24 cellular contexts compared by ENCODE assay signal in genomic region chr15:44675911-44676310, GRCh38. TPM values are rescaled to one million over a fixed set of nuclear protein-coding genes. Genes with fewer than 3 reads are reported as not detected.
DNase-seq lines count a peak whose midpoint lies in the region; ATAC-seq, FAIRE-seq and TF ChIP-seq lines count a peak whose summit lies in the region.
"Had no signal": no experiment of that assay in that cellular context is flagged by ENCODE, and none has a peak within 500 bp of the region (broad histone marks: within the 10 kb centered on the region; RNA-seq: fewer than 3 reads in every experiment).

No MANE protein-coding gene starts in this region.

- ATAC-seq in activated CD8-positive, alpha-beta memory T cell treated with anti-CD3 and anti-CD28 coated beads, Interleukin-2, amount 10 ng/mL, durations not matched to agents 7 days and 5 days = no peak
- ATAC-seq in stimulated activated effector memory CD8-positive, alpha-beta T cell treated with anti-CD3 and anti-CD28 coated beads, Interleukin-12 subunit alpha, Interleukin-12 subunit beta, amount 100 ng/mL, for 72 hours = no peak

- WGBS in adrenal gland, 4 donors = 78 to 88% (median 82%) methylated on average over 5 of the region's 5 CpGs

- no peaks in the 10 kb centered on the region for H3K79me2 ChIP-seq in MM.1S (ENCODE audit: low read length)
- no peaks in the 10 kb centered on the region for H3K79me2 ChIP-seq in astrocyte (ENCODE audit: insufficient read depth, low read length)

- no peak overlapping the region for H2AFZ ChIP-seq in MM.1S (ENCODE audit: low read length)
- H2AFZ ChIP-seq in astrocyte (ENCODE audit: low read depth, low read length) = no peak overlapping the region
- H2AFZ ChIP-seq: neural progenitor cell had no signal

- intact Hi-C loops in adrenal gland (cut with DNase I) = no loop called here

- no peaks in the 10 kb centered on the region for H3K9me3 Mint-ChIP-seq in activated CD8-positive, alpha-beta memory T cell treated with anti-CD3 and anti-CD28 coated beads, Interleukin-2, amount 10 ng/mL, durations not matched to agents 7 days and 5 days (ENCODE audit: low read depth)
- peaks cover 3% of the 10 kb centered on the region for H3K9me3 Mint-ChIP-seq in astrocyte (ENCODE audit: unreplicated experiment)
- H3K9me3 Mint-ChIP-seq in stimulated activated effector memory CD8-positive, alpha-beta T cell treated with anti-CD3 and anti-CD28 coated beads, Interleukin-12 subunit alpha, Interleukin-12 subunit beta, amount 100 ng/mL, for 72 hours = no peaks in the 10 kb centered on the region

- CTCF ChIA-PET in activated CD8-positive, alpha-beta memory T cell treated with anti-CD3 and anti-CD28 coated beads, Interleukin-2, amount 10 ng/mL, durations not matched to agents 7 days and 5 days (lab: Charles Lee) = interaction anchor here (1.3 to 3.7 kb wide), 2 partner anchors 13 to 34 kb away, joined by 6 to 24 read pairs; partner anchors contain the start of genes B2M, PATL2 and SPG11

- H3K27ac Mint-ChIP-seq in activated CD8-positive, alpha-beta memory T cell treated with anti-CD3 and anti-CD28 coated beads, Interleukin-2, amount 10 ng/mL, durations not matched to agents 7 days and 5 days = peak overlapping the region; percentile 92
- H3K27ac Mint-ChIP-seq in astrocyte (ENCODE audit: unreplicated experiment) = no peak overlapping the region
- peak overlapping the region; percentile 69 for H3K27ac Mint-ChIP-seq in stimulated activated effector memory CD8-positive, alpha-beta T cell treated with anti-CD3 and anti-CD28 coated beads, Interleukin-12 subunit alpha, Interleukin-12 subunit beta, amount 100 ng/mL, for 72 hours
- H3K27ac Mint-ChIP-seq: neural progenitor cell, progenitor cell of endocrine pancreas had no signal

- no peaks in the 10 kb centered on the region for H3K36me3 ChIP-seq in MM.1S (replicated peaks; ENCODE audit: insufficient read depth, low read length)
- H3K36me3 ChIP-seq in astrocyte (ENCODE audit: insufficient read depth, low read length) = no peaks in the 10 kb centered on the region
- H3K36me3 ChIP-seq in adrenal gland (replicated peaks in 1 of 2) = no peaks in the 10 kb centered on the region
- H3K36me3 ChIP-seq: ascending aorta; BLaER1 treated with 17β-estradiol and CSF1 and Interleukin-3, amounts not matched to agents 10 nM and 100 nM; esophagus squamous epithelium; neural progenitor cell; SJCRH30; uterus had no signal

- H3K9ac ChIP-seq in MM.1S (ENCODE audit: low read length) (no peak overlapping the region), astrocyte (ENCODE audit: low read length) (no peak overlapping the region)
- H3K9ac ChIP-seq: BLaER1 treated with 17β-estradiol and CSF1 and Interleukin-3, amounts not matched to agents 10 nM and 100 nM; neural progenitor cell had no signal

- peak overlapping the region; percentile 60 for H3K4me3 Mint-ChIP-seq in activated CD8-positive, alpha-beta memory T cell treated with anti-CD3 and anti-CD28 coated beads, Interleukin-2, amount 10 ng/mL, durations not matched to agents 7 days and 5 days
- H3K4me3 Mint-ChIP-seq in astrocyte (ENCODE audit: unreplicated experiment) = peak overlapping the region; percentile 12
- peak overlapping the region; percentile 73 for H3K4me3 Mint-ChIP-seq in stimulated activated effector memory CD8-positive, alpha-beta T cell treated with anti-CD3 and anti-CD28 coated beads, Interleukin-12 subunit alpha, Interleukin-12 subunit beta, amount 100 ng/mL, for 72 hours
- H3K4me3 Mint-ChIP-seq: neural progenitor cell had no signal

- peak overlapping the region; percentile 42; the same call in 1 of the 2 replicates for H3K4me2 ChIP-seq in MM.1S (ENCODE audit: low read depth, low read length)
- H3K4me2 ChIP-seq in astrocyte (ENCODE audit: low read length) = no peak overlapping the region
- H3K4me2 ChIP-seq: neural progenitor cell had no signal

- no peaks in the 10 kb centered on the region for H3K27me3 Mint-ChIP-seq in activated CD8-positive, alpha-beta memory T cell treated with anti-CD3 and anti-CD28 coated beads, Interleukin-2, amount 10 ng/mL, durations not matched to agents 7 days and 5 days
- peaks cover 19% of the 10 kb centered on the region for H3K27me3 Mint-ChIP-seq in astrocyte (ENCODE audit: low read depth, unreplicated experiment)

- H4K20me1 ChIP-seq in MM.1S (ENCODE audit: insufficient read depth, low read length) (no peaks in the 10 kb centered on the region), astrocyte (ENCODE audit: insufficient read depth, low read length) (no peaks in the 10 kb centered on the region)
- H4K20me1 ChIP-seq: BLaER1 treated with 17β-estradiol and CSF1 and Interleukin-3, amounts not matched to agents 10 nM and 100 nM had no signal

- TF ChIP-seq POLR2A in adrenal gland (IDR thresholded peaks at IDR 0.05) = no peak

- H3K4me3 ChIP-seq in MM.1S (ENCODE audit: low read length) = no peak overlapping the region
- no peak overlapping the region for H3K4me3 ChIP-seq in astrocyte (ENCODE audit: insufficient read depth, low read depth, low read length)
- H3K4me3 ChIP-seq in adrenal gland = no peak overlapping the region
- H3K4me3 ChIP-seq: ascending aorta; BLaER1 treated with 17β-estradiol and CSF1 and Interleukin-3, amounts not matched to agents 10 nM and 100 nM; esophagus squamous epithelium; neural progenitor cell; SJCRH30; skin epidermis; uterus had no signal

- H3K36me3 Mint-ChIP-seq in activated CD8-positive, alpha-beta memory T cell treated with anti-CD3 and anti-CD28 coated beads, Interleukin-2, amount 10 ng/mL, durations not matched to agents 7 days and 5 days = peaks cover 8% of the 10 kb centered on the region
- H3K36me3 Mint-ChIP-seq in astrocyte (ENCODE audit: low read depth, unreplicated experiment) = peaks cover 3% of the 10 kb centered on the region
- H3K36me3 Mint-ChIP-seq in stimulated activated effector memory CD8-positive, alpha-beta T cell treated with anti-CD3 and anti-CD28 coated beads, Interleukin-12 subunit alpha, Interleukin-12 subunit beta, amount 100 ng/mL, for 72 hours = no peaks in the 10 kb centered on the region
- H3K36me3 Mint-ChIP-seq: neural progenitor cell had no signal

- H3K27me3 ChIP-seq in MM.1S (replicated peaks; ENCODE audit: insufficient read depth, low read length) = no peaks in the 10 kb centered on the region
- H3K27me3 ChIP-seq in astrocyte (ENCODE audit: insufficient read depth, low read length) = peaks cover 26% of the 10 kb centered on the region
- H3K27me3 ChIP-seq in adrenal gland = no peaks in the 10 kb centered on the region
- H3K27me3 ChIP-seq: ascending aorta; BLaER1 treated with 17β-estradiol and CSF1 and Interleukin-3, amounts not matched to agents 10 nM and 100 nM; esophagus squamous epithelium; neural progenitor cell; uterus had no signal

- H3K9me2 ChIP-seq in MM.1S (replicated peaks; ENCODE audit: insufficient read depth, low read length) = no peaks in the 10 kb centered on the region

- H3K9me3 ChIP-seq in MM.1S (replicated peaks; ENCODE audit: insufficient read depth, low read length) (no peaks in the 10 kb centered on the region), astrocyte (ENCODE audit: insufficient read depth, low read depth, low read length) (no peaks in the 10 kb centered on the region), adrenal gland (replicated peaks in 1 of 3) (no peaks in the 10 kb centered on the region)
- H3K9me3 ChIP-seq: ascending aorta; BLaER1 treated with 17β-estradiol and CSF1 and Interleukin-3, amounts not matched to agents 10 nM and 100 nM; esophagus squamous epithelium; SJCRH30; uterus had no signal

- no peak for DNase-seq in activated CD8-positive, alpha-beta memory T cell treated with anti-CD3 and anti-CD28 coated beads, Interleukin-2, amount 10 ng/mL, durations not matched to agents 7 days and 5 days
- no peak for DNase-seq in activated CD8-positive, alpha-beta memory T cell treated with anti-CD3 and anti-CD28 coated beads for 24 hours
- DNase-seq in MM.1S = no peak
- no peak for DNase-seq in astrocyte (ENCODE audit: low read depth)
- no peak for DNase-seq in stimulated activated effector memory CD8-positive, alpha-beta T cell treated with anti-CD3 and anti-CD28 coated beads, Interleukin-12 subunit alpha, Interleukin-12 subunit beta, amount 100 ng/mL, for 72 hours (ENCODE audit: low spot score in 2 of 2)
- no peak for DNase-seq in adrenal gland
- DNase-seq in GM10266 (ENCODE audit: extremely low spot score) = no peak
- DNase-seq in NCI-H510A treated with DMSO at 0.1 percent for 48 hours (lab: John Stamatoyannopoulos, UW) = no peak
- DNase-seq: cerebellar nuclear complex; effector CD4-positive, alpha-beta T cell; esophagus squamous epithelium; left cardiac atrium; NCI-H1694; NCI-H82; SJCRH30; stimulated activated CD4-positive, alpha-beta T cell treated with anti-CD3 and anti-CD28 coated beads, Interleukin-2, amount 100 ng/mL, for 48 hours; substantia nigra; T1000; uterus had no signal

- H3K4me1 Mint-ChIP-seq in activated CD8-positive, alpha-beta memory T cell treated with anti-CD3 and anti-CD28 coated beads, Interleukin-2, amount 10 ng/mL, durations not matched to agents 7 days and 5 days = peaks cover 77% of the 10 kb centered on the region
- H3K4me1 Mint-ChIP-seq in astrocyte (ENCODE audit: low read depth, unreplicated experiment) = no peaks in the 10 kb centered on the region
- peaks cover 72% of the 10 kb centered on the region for H3K4me1 Mint-ChIP-seq in stimulated activated effector memory CD8-positive, alpha-beta T cell treated with anti-CD3 and anti-CD28 coated beads, Interleukin-12 subunit alpha, Interleukin-12 subunit beta, amount 100 ng/mL, for 72 hours

- peaks cover 63% of the 10 kb centered on the region for H3K4me1 ChIP-seq in MM.1S (ENCODE audit: low read length)
- no peaks in the 10 kb centered on the region for H3K4me1 ChIP-seq in astrocyte (ENCODE audit: insufficient read depth, low read length)
- H3K4me1 ChIP-seq in adrenal gland (replicated peaks in 1 of 2) = no peaks in the 10 kb centered on the region
- H3K4me1 ChIP-seq: ascending aorta, neural progenitor cell, SJCRH30, uterus had no signal

- FAIRE-seq in astrocyte (lab: Jason Lieb, UNC) = no peak

- no peak for TF ChIP-seq CTCF in MM.1S (IDR thresholded peaks at IDR 0.05; ENCODE audit: low read length)
- TF ChIP-seq CTCF in astrocyte (IDR thresholded peaks at IDR 0.05; ENCODE audit: insufficient read depth, low read depth, low read length) = no peak
- TF ChIP-seq CTCF in adrenal gland (IDR thresholded peaks at IDR 0.05) = no peak
- TF ChIP-seq CTCF in GM10266 (IDR thresholded peaks at IDR 0.05; ENCODE audit: control insufficient read depth, insufficient read depth, low read depth, missing control alignments) = no peak

- H3F3A ChIP-seq in MM.1S (ENCODE audit: insufficient read depth, low read length) = peaks cover 10% of the 10 kb centered on the region

- H3K27ac ChIP-seq in MM.1S (ENCODE audit: low read length) (no peak overlapping the region), astrocyte (ENCODE audit: low read depth, low read length) (no peak overlapping the region), adrenal gland (no peak overlapping the region)
- H3K27ac ChIP-seq: ascending aorta, neural progenitor cell, SJCRH30, uterus had no signal

RNA-seq across cellular contexts. Expression of gene SPG11, which starts 12.4 kb away (rescaled TPM):
- total RNA-seq in activated CD8-positive, alpha-beta memory T cell treated with anti-CD3 and anti-CD28 coated beads, Interleukin-2, amount 10 ng/mL, durations not matched to agents 7 days and 5 days = 10 to 100 TPM; 76.7 to 95.8 TPM
- total RNA-seq in astrocyte (34.4 and 37.9 TPM in 2 replicates), adrenal gland (100 to 1,000 TPM in 1 of 8 donors, 10 to 100 TPM in 7; 48.5 to 122 (median 80.9) TPM)
- polyA plus RNA-seq in adrenal gland = 10 to 100 TPM; 43.0 to 76.1 (median 66.3) TPM

RNA-seq across cellular contexts. Expression of gene PATL2, which starts 35.2 kb away (rescaled TPM):
- total RNA-seq in activated CD8-positive, alpha-beta memory T cell treated with anti-CD3 and anti-CD28 coated beads, Interleukin-2, amount 10 ng/mL, durations not matched to agents 7 days and 5 days = 10 to 100 TPM; 17.2 to 38.4 TPM
- total RNA-seq in astrocyte (0.41 and 1.2 TPM in 2 replicates), adrenal gland (1 to 10 TPM in 7 of 8 donors, under 1 TPM in 1; 0.42 to 5.6 (median 2.7) TPM)
- 10 to 100 TPM in 2 of 3 donors, 1 to 10 TPM in 1; 1.3 to 18.3 (median 17.5) TPM for polyA plus RNA-seq in adrenal gland
- total RNA-seq: ascending aorta, progenitor cell of endocrine pancreas, SJCRH30 had no signal

RNA-seq across cellular contexts. Expression of gene B2M, which starts 35.4 kb away (rescaled TPM):
- 1,000 to 10,000 TPM; 6,920 to 7,161 TPM for total RNA-seq in activated CD8-positive, alpha-beta memory T cell treated with anti-CD3 and anti-CD28 coated beads, Interleukin-2, amount 10 ng/mL, durations not matched to agents 7 days and 5 days
- total RNA-seq in astrocyte (1,708 and 2,284 TPM in 2 replicates), adrenal gland (1,000 to 10,000 TPM; 1,793 to 6,421 (median 3,354) TPM)
- polyA plus RNA-seq in adrenal gland = 1,000 to 10,000 TPM; 1,063 to 5,117 (median 1,725) TPM

Comparison
In these comparisons a context has a peak if more than half of its experiments do, and no peak if none do; other contexts are left out.
1. H3K4me3 Mint-ChIP-seq: peak in every context shown above with its lines; median percentile 73 in stimulated activated effector memory CD8-positive, alpha-beta T cell treated with anti-CD3 and anti-CD28 coated beads, Interleukin-12 subunit alpha, Interleukin-12 subunit beta, amount 100 ng/mL, for 72 hours; 60 in activated CD8-positive, alpha-beta memory T cell treated with anti-CD3 and anti-CD28 coated beads, Interleukin-2, amount 10 ng/mL, durations not matched to agents 7 days and 5 days; 12 in astrocyte.